Comparison of ENCODE assay signal across 1 cellular context in genomic region chr12:11171145-11171952, GRCh38.
TF ChIP-seq lines count a peak whose summit lies in the region.

Gene SMIM10L1 (plus strand): TSS chr12:11171194. CDS start chr12:11171357, 163 bp downstream.

TF ChIP-seq in HEK293, 187 proteins besides CTCF, POLR2A, EP300 and RAD21 (continued from another document):
- TF ChIP-seq, protein P1, sequence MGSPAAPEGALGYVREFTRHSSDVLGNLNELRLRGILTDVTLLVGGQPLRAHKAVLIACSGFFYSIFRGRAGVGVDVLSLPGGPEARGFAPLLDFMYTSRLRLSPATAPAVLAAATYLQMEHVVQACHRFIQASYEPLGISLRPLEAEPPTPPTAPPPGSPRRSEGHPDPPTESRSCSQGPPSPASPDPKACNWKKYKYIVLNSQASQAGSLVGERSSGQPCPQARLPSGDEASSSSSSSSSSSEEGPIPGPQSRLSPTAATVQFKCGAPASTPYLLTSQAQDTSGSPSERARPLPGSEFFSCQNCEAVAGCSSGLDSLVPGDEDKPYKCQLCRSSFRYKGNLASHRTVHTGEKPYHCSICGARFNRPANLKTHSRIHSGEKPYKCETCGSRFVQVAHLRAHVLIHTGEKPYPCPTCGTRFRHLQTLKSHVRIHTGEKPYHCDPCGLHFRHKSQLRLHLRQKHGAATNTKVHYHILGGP (tag by site-specific recombination; IDR thresholded peaks at IDR 0.05): peak; percentile 98
- peak; percentile 79 for TF ChIP-seq GLIS2 (tag by site-specific recombination; IDR thresholded peaks at IDR 0.05)
- no peak for TF ChIP-seq SALL2 (tag by site-specific recombination; IDR thresholded peaks at IDR 0.05; ENCODE audit: borderline replicate concordance)
- TF ChIP-seq, protein P2, sequence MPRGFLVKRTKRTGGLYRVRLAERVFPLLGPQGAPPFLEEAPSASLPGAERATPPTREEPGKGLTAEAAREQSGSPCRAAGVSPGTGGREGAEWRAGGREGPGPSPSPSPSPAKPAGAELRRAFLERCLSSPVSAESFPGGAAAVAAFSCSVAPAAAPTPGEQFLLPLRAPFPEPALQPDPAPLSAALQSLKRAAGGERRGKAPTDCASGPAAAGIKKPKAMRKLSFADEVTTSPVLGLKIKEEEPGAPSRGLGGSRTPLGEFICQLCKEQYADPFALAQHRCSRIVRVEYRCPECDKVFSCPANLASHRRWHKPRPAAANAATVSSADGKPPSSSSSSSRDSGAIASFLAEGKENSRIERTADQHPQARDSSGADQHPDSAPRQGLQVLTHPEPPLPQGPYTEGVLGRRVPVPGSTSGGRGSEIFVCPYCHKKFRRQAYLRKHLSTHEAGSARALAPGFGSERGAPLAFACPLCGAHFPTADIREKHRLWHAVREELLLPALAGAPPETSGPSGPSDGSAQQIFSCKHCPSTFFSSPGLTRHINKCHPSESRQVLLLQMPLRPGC (tag by site-specific recombination; IDR thresholded peaks at IDR 0.05): 0 out of 2 replicates have a peak, but pooled peaks have one; percentile 27
- TF ChIP-seq ZNF404 (tag by site-specific recombination; IDR thresholded peaks at IDR 0.05): no peak
- no peak for TF ChIP-seq TCF7L2 (IDR thresholded peaks at IDR 0.05; ENCODE audit: borderline replicate concordance, low read depth, low read length)
- TF ChIP-seq GLI4 (tag by site-specific recombination; IDR thresholded peaks at IDR 0.05): 0 out of 2 replicates have a peak, but pooled peaks have one; percentile 66
- peak; percentile 9; the same call in 1 of the 2 replicates for TF ChIP-seq PRDM4 (tag by site-specific recombination; IDR thresholded peaks at IDR 0.05)
- TF ChIP-seq ZNF785 (tag by site-specific recombination; IDR thresholded peaks at IDR 0.05): 0 out of 2 replicates have a peak, but pooled peaks have one; percentile 68
- TF ChIP-seq ZNF214 (tag by site-specific recombination; IDR thresholded peaks at IDR 0.05; ENCODE audit: borderline replicate concordance): no peak
- no peak for TF ChIP-seq ZNF350 (tag by site-specific recombination; IDR thresholded peaks at IDR 0.05)
- TF ChIP-seq ZBTB17 (tag by site-specific recombination; IDR thresholded peaks at IDR 0.05): peak; percentile 94
- 0 out of 2 replicates have a peak, but pooled peaks have one; percentile 38 for TF ChIP-seq SP3 (tag by site-specific recombination; IDR thresholded peaks at IDR 0.05)
- TF ChIP-seq KLF17 (tag by site-specific recombination; IDR thresholded peaks at IDR 0.05): peak; percentile 55; the same call in 1 of the 2 replicates
- TF ChIP-seq ZBTB48 (tag by site-specific recombination; IDR thresholded peaks at IDR 0.05): peak; percentile 42; the same call in 1 of the 2 replicates
- TF ChIP-seq ZBTB1 (tag by site-specific recombination; IDR thresholded peaks at IDR 0.05): 0 out of 2 replicates have a peak, but pooled peaks have one; percentile 43
- peak; percentile 23; the same call in 1 of the 2 replicates for TF ChIP-seq ZNF24 (tag by site-specific recombination; IDR thresholded peaks at IDR 0.05)
- TF ChIP-seq ZSCAN16 (tag by site-specific recombination; IDR thresholded peaks at IDR 0.05): 0 out of 2 replicates have a peak, but pooled peaks have one; percentile 58
- peak; percentile 11; the same call in 1 of the 2 replicates for TF ChIP-seq ZNF585B (tag by site-specific recombination; IDR thresholded peaks at IDR 0.05)
- TF ChIP-seq ZNF596 (tag by site-specific recombination; IDR thresholded peaks at IDR 0.05): peak; percentile 31; the same call in 1 of the 2 replicates
- TF ChIP-seq ZNF341 (tag by site-specific recombination; IDR thresholded peaks at IDR 0.05; ENCODE audit: low read depth): peak; percentile 62
- 0 out of 2 replicates have a peak, but pooled peaks have one; percentile 7 for TF ChIP-seq IKZF3 (tag by site-specific recombination; IDR thresholded peaks at IDR 0.05)
- TF ChIP-seq ZNF19 (tag by site-specific recombination; IDR thresholded peaks at IDR 0.05; ENCODE audit: low read depth): no peak
- peak; percentile 43; the same call in 1 of the 2 replicates for TF ChIP-seq ZNF394 (tag by site-specific recombination; IDR thresholded peaks at IDR 0.05; ENCODE audit: borderline replicate concordance)
- TF ChIP-seq, protein P3, sequence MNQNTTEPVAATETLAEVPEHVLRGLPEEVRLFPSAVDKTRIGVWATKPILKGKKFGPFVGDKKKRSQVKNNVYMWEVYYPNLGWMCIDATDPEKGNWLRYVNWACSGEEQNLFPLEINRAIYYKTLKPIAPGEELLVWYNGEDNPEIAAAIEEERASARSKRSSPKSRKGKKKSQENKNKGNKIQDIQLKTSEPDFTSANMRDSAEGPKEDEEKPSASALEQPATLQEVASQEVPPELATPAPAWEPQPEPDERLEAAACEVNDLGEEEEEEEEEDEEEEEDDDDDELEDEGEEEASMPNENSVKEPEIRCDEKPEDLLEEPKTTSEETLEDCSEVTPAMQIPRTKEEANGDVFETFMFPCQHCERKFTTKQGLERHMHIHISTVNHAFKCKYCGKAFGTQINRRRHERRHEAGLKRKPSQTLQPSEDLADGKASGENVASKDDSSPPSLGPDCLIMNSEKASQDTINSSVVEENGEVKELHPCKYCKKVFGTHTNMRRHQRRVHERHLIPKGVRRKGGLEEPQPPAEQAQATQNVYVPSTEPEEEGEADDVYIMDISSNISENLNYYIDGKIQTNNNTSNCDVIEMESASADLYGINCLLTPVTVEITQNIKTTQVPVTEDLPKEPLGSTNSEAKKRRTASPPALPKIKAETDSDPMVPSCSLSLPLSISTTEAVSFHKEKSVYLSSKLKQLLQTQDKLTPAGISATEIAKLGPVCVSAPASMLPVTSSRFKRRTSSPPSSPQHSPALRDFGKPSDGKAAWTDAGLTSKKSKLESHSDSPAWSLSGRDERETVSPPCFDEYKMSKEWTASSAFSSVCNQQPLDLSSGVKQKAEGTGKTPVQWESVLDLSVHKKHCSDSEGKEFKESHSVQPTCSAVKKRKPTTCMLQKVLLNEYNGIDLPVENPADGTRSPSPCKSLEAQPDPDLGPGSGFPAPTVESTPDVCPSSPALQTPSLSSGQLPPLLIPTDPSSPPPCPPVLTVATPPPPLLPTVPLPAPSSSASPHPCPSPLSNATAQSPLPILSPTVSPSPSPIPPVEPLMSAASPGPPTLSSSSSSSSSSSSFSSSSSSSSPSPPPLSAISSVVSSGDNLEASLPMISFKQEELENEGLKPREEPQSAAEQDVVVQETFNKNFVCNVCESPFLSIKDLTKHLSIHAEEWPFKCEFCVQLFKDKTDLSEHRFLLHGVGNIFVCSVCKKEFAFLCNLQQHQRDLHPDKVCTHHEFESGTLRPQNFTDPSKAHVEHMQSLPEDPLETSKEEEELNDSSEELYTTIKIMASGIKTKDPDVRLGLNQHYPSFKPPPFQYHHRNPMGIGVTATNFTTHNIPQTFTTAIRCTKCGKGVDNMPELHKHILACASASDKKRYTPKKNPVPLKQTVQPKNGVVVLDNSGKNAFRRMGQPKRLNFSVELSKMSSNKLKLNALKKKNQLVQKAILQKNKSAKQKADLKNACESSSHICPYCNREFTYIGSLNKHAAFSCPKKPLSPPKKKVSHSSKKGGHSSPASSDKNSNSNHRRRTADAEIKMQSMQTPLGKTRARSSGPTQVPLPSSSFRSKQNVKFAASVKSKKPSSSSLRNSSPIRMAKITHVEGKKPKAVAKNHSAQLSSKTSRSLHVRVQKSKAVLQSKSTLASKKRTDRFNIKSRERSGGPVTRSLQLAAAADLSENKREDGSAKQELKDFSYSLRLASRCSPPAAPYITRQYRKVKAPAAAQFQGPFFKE (tag by site-specific recombination; IDR thresholded peaks at IDR 0.05; ENCODE audit: borderline replicate concordance): no peak
- peak; percentile 55; the same call in 1 of the 2 replicates for TF ChIP-seq PATZ1 (tag by site-specific recombination; IDR thresholded peaks at IDR 0.05)
- TF ChIP-seq MYNN (tag by site-specific recombination; IDR thresholded peaks at IDR 0.05; ENCODE audit: borderline replicate concordance): peak; percentile 44; the same call in 1 of the 2 replicates
- TF ChIP-seq ZNF549 (tag by site-specific recombination; IDR thresholded peaks at IDR 0.05): no peak
- TF ChIP-seq ZNF48 (tag by site-specific recombination; IDR thresholded peaks at IDR 0.05): no peak
- peak; percentile 80; the same call in 1 of the 2 replicates for TF ChIP-seq ZNF2 (tag by site-specific recombination; IDR thresholded peaks at IDR 0.05)
- TF ChIP-seq ZNF623 (tag by site-specific recombination; IDR thresholded peaks at IDR 0.05): 0 out of 2 replicates have a peak, but pooled peaks have one; percentile 2
- TF ChIP-seq, protein P4, sequence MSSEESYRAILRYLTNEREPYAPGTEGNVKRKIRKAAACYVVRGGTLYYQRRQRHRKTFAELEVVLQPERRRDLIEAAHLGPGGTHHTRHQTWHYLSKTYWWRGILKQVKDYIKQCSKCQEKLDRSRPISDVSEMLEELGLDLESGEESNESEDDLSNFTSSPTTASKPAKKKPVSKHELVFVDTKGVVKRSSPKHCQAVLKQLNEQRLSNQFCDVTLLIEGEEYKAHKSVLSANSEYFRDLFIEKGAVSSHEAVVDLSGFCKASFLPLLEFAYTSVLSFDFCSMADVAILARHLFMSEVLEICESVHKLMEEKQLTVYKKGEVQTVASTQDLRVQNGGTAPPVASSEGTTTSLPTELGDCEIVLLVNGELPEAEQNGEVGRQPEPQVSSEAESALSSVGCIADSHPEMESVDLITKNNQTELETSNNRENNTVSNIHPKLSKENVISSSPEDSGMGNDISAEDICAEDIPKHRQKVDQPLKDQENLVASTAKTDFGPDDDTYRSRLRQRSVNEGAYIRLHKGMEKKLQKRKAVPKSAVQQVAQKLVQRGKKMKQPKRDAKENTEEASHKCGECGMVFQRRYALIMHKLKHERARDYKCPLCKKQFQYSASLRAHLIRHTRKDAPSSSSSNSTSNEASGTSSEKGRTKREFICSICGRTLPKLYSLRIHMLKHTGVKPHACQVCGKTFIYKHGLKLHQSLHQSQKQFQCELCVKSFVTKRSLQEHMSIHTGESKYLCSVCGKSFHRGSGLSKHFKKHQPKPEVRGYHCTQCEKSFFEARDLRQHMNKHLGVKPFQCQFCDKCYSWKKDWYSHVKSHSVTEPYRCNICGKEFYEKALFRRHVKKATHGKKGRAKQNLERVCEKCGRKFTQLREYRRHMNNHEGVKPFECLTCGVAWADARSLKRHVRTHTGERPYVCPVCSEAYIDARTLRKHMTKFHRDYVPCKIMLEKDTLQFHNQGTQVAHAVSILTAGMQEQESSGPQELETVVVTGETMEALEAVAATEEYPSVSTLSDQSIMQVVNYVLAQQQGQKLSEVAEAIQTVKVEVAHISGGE (tag by site-specific recombination; conservative IDR thresholded peaks at IDR 0.05; ENCODE audit: low read depth): peak; percentile 49
- peak; percentile 59 for TF ChIP-seq KLF9 (tag by site-specific recombination; IDR thresholded peaks at IDR 0.05; ENCODE audit: low read depth)
- TF ChIP-seq ZEB2 (tag by site-specific recombination; IDR thresholded peaks at IDR 0.05): peak; percentile 92; the same call in 1 of the 2 replicates
